In the genomic region with DNA sequence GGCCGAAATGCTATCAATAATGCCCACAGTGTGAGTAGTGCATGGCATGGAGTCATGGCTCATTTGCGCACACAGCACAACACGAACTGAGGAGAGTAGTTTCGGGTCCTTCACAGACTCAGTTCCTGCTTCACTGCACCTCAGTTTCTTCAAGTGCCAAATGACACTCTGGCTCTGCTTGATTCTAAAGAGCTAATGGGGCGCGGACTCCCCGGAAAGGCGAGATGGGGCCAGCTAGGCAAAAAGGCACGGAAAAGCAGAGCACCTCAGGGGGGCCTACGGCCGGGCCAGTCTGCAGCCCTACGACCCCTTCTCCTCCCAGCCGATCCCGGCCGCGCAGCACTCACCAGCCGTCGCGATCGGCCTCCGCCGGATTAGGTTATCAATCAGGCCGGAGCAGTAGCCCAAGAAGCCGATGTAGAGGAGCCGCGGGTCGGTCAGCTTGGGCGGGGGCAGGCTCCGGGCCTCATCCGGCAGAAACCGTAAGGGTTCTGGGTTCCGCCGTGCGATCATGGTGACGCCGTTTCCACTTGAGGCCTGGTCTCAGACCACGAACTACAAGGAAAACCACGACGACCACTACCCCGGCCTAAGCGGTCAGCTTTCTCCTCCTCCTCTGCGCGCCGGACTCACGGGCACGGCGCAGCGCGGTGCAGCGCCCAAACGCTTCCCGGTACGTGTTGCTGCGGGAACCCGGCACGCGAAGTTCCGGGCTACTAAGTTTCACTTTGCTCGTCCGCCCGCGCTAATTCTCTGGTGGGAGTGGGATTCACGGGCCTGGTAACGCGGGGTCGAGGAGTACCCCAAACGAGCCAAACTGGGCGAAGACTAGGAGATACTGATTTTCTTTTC, we compare ENCODE assay signal across 8 cellular contexts. TPM values are rescaled to one million over a fixed set of nuclear protein-coding genes. Genes with fewer than 3 reads are reported as not detected.
A peak's percentile ranks its signal among the peaks of the same experiment; 100 is the strongest.
DNase-seq lines count a peak whose midpoint lies in the region; ATAC-seq and TF ChIP-seq lines count a peak whose summit lies in the region.

A gene (minus strand): TSS at position 631 of the 852 bp plus-strand sequence. CDS start 118 bp downstream, at position 513.

- H3K27ac ChIP-seq in CD4-positive, CD25-positive, alpha-beta regulatory T cell (ENCODE audit: insufficient read depth, low read length, poor library complexity, severe bottlenecking) = peak within 1 kb of the TSS; percentile 69
- H3K27ac ChIP-seq in endodermal cell (ENCODE audit: low read depth, low read length) (peak within 1 kb of the TSS; percentile 74), mesendoderm (ENCODE audit: low read depth, low read length) (peak within 1 kb of the TSS; percentile 29)

- H3K4me1 ChIP-seq in CD4-positive, CD25-positive, alpha-beta regulatory T cell (ENCODE audit: control insufficient read depth, insufficient read depth, low read length, poor library complexity, severe bottlenecking) = peaks cover 35% of the 10 kb centered on the region
- H3K4me1 ChIP-seq in endodermal cell (ENCODE audit: control insufficient read depth, insufficient read depth, low read length) (no peaks in the 10 kb centered on the region), mesendoderm (ENCODE audit: control insufficient read depth, low read depth, low read length) (peaks cover 3% of the 10 kb centered on the region)

- H3K4ac ChIP-seq in mesendoderm (ENCODE audit: low read depth, low read length) = no peak within 1 kb of the TSS

- DNase-seq in CD4-positive, CD25-positive, alpha-beta regulatory T cell = peak; percentile 30 to 86 (median 65)
- DNase-seq in HK-2 (ENCODE audit: unreplicated experiment) (peak; percentile 68), NOMO-1 treated with DMSO at 0.1 percent for 48 hours (lab: John Stamatoyannopoulos, UW; ENCODE audit: unreplicated experiment) (peak; percentile 56), endodermal cell (peak; percentile 87), mesendoderm (peak; percentile 79)
- DNase-seq in activated CD8-positive, alpha-beta memory T cell treated with anti-CD3 and anti-CD28 coated beads, Interleukin-2, amount 10 ng/mL, durations not matched to agents 7 days and 5 days = peak; percentile 80
- DNase-seq in stimulated activated CD8-positive, alpha-beta memory T cell treated with anti-CD3 and anti-CD28 coated beads, Interleukin-12 subunit alpha, Interleukin-12 subunit beta, amount 100 ng/mL, for 4 hours (ENCODE audit: low read depth) = peak; percentile 47

- H2BK5ac ChIP-seq in mesendoderm (ENCODE audit: low read length) = no peak within 1 kb of the TSS

- H3K56ac ChIP-seq in mesendoderm (ENCODE audit: low read length) = peak within 1 kb of the TSS; percentile 95

- peak within 1 kb of the TSS; percentile 88 for H3K4me2 ChIP-seq in mesendoderm (ENCODE audit: low read length)

- CTCF ChIA-PET in activated CD8-positive, alpha-beta memory T cell treated with anti-CD3 and anti-CD28 coated beads, Interleukin-2, amount 10 ng/mL, durations not matched to agents 7 days and 5 days (lab: Charles Lee) = interaction anchor here (1.2 to 2.4 kb wide), 6 partner anchors 9 to 495 kb away, joined by 4 to 10 read pairs (median 5); a partner anchor contains a TSS

- H3K27me3 ChIP-seq in CD4-positive, CD25-positive, alpha-beta regulatory T cell (ENCODE audit: control insufficient read depth, insufficient read depth, low read length) = no peaks in the 10 kb centered on the region
- H3K27me3 ChIP-seq in endodermal cell (ENCODE audit: control insufficient read depth, insufficient read depth, low read length, poor library complexity, severe bottlenecking) (no peaks in the 10 kb centered on the region), mesendoderm (ENCODE audit: insufficient read depth, low read length, poor library complexity) (no peaks in the 10 kb centered on the region)

- H4K8ac ChIP-seq in mesendoderm (ENCODE audit: low read depth, low read length) = peak within 1 kb of the TSS; percentile 29

- H3K4me3 ChIP-seq in CD4-positive, CD25-positive, alpha-beta regulatory T cell (ENCODE audit: low read depth, low read length) = peak within 1 kb of the TSS; percentile 98
- peak within 1 kb of the TSS; percentile 97 for H3K4me3 ChIP-seq in endodermal cell (ENCODE audit: low read length)
- peak within 1 kb of the TSS; percentile 70 for H3K4me3 ChIP-seq in mesendoderm (ENCODE audit: low read length)

- no peak within 1 kb of the TSS for H2BK120ac ChIP-seq in mesendoderm (ENCODE audit: low read depth, low read length)

- H4K5ac ChIP-seq in mesendoderm (ENCODE audit: low read length) = peak within 1 kb of the TSS; percentile 90

- H3K18ac ChIP-seq in mesendoderm (ENCODE audit: low read length) = peak within 1 kb of the TSS; percentile 82

- no peaks in the 10 kb centered on the region for H3K9me3 ChIP-seq in CD4-positive, CD25-positive, alpha-beta regulatory T cell (ENCODE audit: control insufficient read depth in 2 of 2, low read length in 2 of 2)
- H3K9me3 ChIP-seq in endodermal cell (ENCODE audit: control insufficient read depth, low read length) = peaks cover 14% of the 10 kb centered on the region

- TF ChIP-seq CTCF in endodermal cell (conservative IDR thresholded peaks at IDR 0.05) = no peak

- peaks cover 10 to 71% (median 53%) of the 10 kb centered on the region in 4 donors for H3K4me1 Mint-ChIP-seq in CD4-positive, CD25-positive, alpha-beta regulatory T cell
- H3K4me1 Mint-ChIP-seq in activated CD8-positive, alpha-beta memory T cell treated with anti-CD3 and anti-CD28 coated beads, Interleukin-2, amount 10 ng/mL, durations not matched to agents 7 days and 5 days = peaks cover 55% of the 10 kb centered on the region
- peaks cover 13% of the 10 kb centered on the region for H3K4me1 Mint-ChIP-seq in endodermal cell

- no peaks in the 10 kb centered on the region for H3K36me3 Mint-ChIP-seq in CD4-positive, CD25-positive, alpha-beta regulatory T cell
- H3K36me3 Mint-ChIP-seq in activated CD8-positive, alpha-beta memory T cell treated with anti-CD3 and anti-CD28 coated beads, Interleukin-2, amount 10 ng/mL, durations not matched to agents 7 days and 5 days = peaks cover 21% of the 10 kb centered on the region
- H3K36me3 Mint-ChIP-seq in endodermal cell (ENCODE audit: low read depth) = peaks cover 14% of the 10 kb centered on the region

- no peaks in the 10 kb centered on the region for H3K27me3 Mint-ChIP-seq in CD4-positive, CD25-positive, alpha-beta regulatory T cell
- no peaks in the 10 kb centered on the region for H3K27me3 Mint-ChIP-seq in activated CD8-positive, alpha-beta memory T cell treated with anti-CD3 and anti-CD28 coated beads, Interleukin-2, amount 10 ng/mL, durations not matched to agents 7 days and 5 days
- H3K27me3 Mint-ChIP-seq in endodermal cell (ENCODE audit: insufficient read depth) = peaks cover 6% of the 10 kb centered on the region

- peak within 1 kb of the TSS; percentile 96 to 100 (median 98) for H3K4me3 Mint-ChIP-seq in CD4-positive, CD25-positive, alpha-beta regulatory T cell
- peak within 1 kb of the TSS; percentile 96 for H3K4me3 Mint-ChIP-seq in activated CD8-positive, alpha-beta memory T cell treated with anti-CD3 and anti-CD28 coated beads, Interleukin-2, amount 10 ng/mL, durations not matched to agents 7 days and 5 days
- H3K4me3 Mint-ChIP-seq in endodermal cell = peak within 1 kb of the TSS; percentile 89

- H3K23ac ChIP-seq in mesendoderm (ENCODE audit: low read length) = peak within 1 kb of the TSS; percentile 30

- no peak within 1 kb of the TSS for H2AK5ac ChIP-seq in mesendoderm (ENCODE audit: low read length)

- H3K36me3 ChIP-seq in CD4-positive, CD25-positive, alpha-beta regulatory T cell (ENCODE audit: control insufficient read depth, insufficient read depth, low read length) = no peaks in the 10 kb centered on the region
- peaks cover 19% of the 10 kb centered on the region for H3K36me3 ChIP-seq in endodermal cell (ENCODE audit: control insufficient read depth, insufficient read depth, low read length)
- H3K36me3 ChIP-seq in mesendoderm (ENCODE audit: control insufficient read depth, insufficient read depth, low read length) = no peaks in the 10 kb centered on the region

- peak; percentile 69 to 73 for ATAC-seq in CD4-positive, CD25-positive, alpha-beta regulatory T cell (ENCODE audit: low read depth in 2 of 2)
- peak; percentile 90 for ATAC-seq in GM19397 (IDR thresholded peaks at IDR 0.05; ENCODE audit: unreplicated experiment)
- peak; percentile 83 for ATAC-seq in activated CD8-positive, alpha-beta memory T cell treated with anti-CD3 and anti-CD28 coated beads, Interleukin-2, amount 10 ng/mL, durations not matched to agents 7 days and 5 days

- H2BK15ac ChIP-seq in mesendoderm (replicated peaks; ENCODE audit: low read depth) = no peak within 1 kb of the TSS

- 1 to 2% methylated on average over 17 to 68 of the region's 68 CpGs for WGBS in endodermal cell (ENCODE audit: insufficient coverage in 1 of 2, insufficient read length in 1 of 2), 2 experiments
- WGBS in mesendoderm (ENCODE audit: extremely low coverage, insufficient coverage, low lambda C conversion rate) = no CpG with 5 or more reads among the region's 68 CpGs

- H3K27ac Mint-ChIP-seq in CD4-positive, CD25-positive, alpha-beta regulatory T cell = peak within 1 kb of the TSS; percentile 89 to 97 (median 95)
- peak within 1 kb of the TSS; percentile 86 for H3K27ac Mint-ChIP-seq in activated CD8-positive, alpha-beta memory T cell treated with anti-CD3 and anti-CD28 coated beads, Interleukin-2, amount 10 ng/mL, durations not matched to agents 7 days and 5 days
- peak within 1 kb of the TSS; percentile 92 for H3K27ac Mint-ChIP-seq in endodermal cell

- peaks cover 40% of the 10 kb centered on the region for H3K79me2 ChIP-seq in mesendoderm (ENCODE audit: control insufficient read depth, insufficient read depth, low read length)

- peaks cover 25% of the 10 kb centered on the region for H3K79me1 ChIP-seq in mesendoderm (ENCODE audit: low read length)

- H3K9me3 Mint-ChIP-seq in CD4-positive, CD25-positive, alpha-beta regulatory T cell = peaks cover 0 to 1% (median 0%) of the 10 kb centered on the region in 7 donors
- H3K9me3 Mint-ChIP-seq in activated CD8-positive, alpha-beta memory T cell treated with anti-CD3 and anti-CD28 coated beads, Interleukin-2, amount 10 ng/mL, durations not matched to agents 7 days and 5 days (ENCODE audit: low read depth) = no peaks in the 10 kb centered on the region
- H3K9me3 Mint-ChIP-seq in endodermal cell = peaks cover 3% of the 10 kb centered on the region

- H3K9ac ChIP-seq in endodermal cell (ENCODE audit: extremely low read depth, low read length, poor library complexity, severe bottlenecking) (peak within 1 kb of the TSS; percentile 81), mesendoderm (ENCODE audit: low read length) (peak within 1 kb of the TSS; percentile 73)

RNA-seq across cellular contexts. Expression of the gene that starts here (rescaled TPM):
- total RNA-seq in CD4-positive, CD25-positive, alpha-beta regulatory T cell = 43.2 TPM
- polyA plus RNA-seq in CD4-positive, CD25-positive, alpha-beta regulatory T cell = 100 to 1,000 TPM; 170 to 222 (median 189) TPM
- total RNA-seq in activated CD8-positive, alpha-beta memory T cell treated with anti-CD3 and anti-CD28 coated beads, Interleukin-2, amount 10 ng/mL, durations not matched to agents 7 days and 5 days = 100 to 1,000 TPM; 179 to 201 TPM
- total RNA-seq in endodermal cell = 100 to 1,000 TPM; 255 to 275 TPM
- 153 TPM for polyA plus RNA-seq in endodermal cell (2013, experiment 1 of 2)
- polyA plus RNA-seq in endodermal cell (2013, experiment 2 of 2) = 147 TPM
- 307 TPM for polyA plus RNA-seq in mesendoderm (2013, experiment 1 of 2)
- polyA plus RNA-seq in mesendoderm (2013, experiment 2 of 2) = 298 TPM

Comparison
In these comparisons a context has a peak if more than half of its experiments do, and no peak if none do; other contexts are left out.
1. Peak in every context shown above with its lines: DNase-seq, ATAC-seq, H3K4me3 ChIP-seq and H3K27ac ChIP-seq.